ENCODE assay signal across 1 cellular context in the genomic region with DNA sequence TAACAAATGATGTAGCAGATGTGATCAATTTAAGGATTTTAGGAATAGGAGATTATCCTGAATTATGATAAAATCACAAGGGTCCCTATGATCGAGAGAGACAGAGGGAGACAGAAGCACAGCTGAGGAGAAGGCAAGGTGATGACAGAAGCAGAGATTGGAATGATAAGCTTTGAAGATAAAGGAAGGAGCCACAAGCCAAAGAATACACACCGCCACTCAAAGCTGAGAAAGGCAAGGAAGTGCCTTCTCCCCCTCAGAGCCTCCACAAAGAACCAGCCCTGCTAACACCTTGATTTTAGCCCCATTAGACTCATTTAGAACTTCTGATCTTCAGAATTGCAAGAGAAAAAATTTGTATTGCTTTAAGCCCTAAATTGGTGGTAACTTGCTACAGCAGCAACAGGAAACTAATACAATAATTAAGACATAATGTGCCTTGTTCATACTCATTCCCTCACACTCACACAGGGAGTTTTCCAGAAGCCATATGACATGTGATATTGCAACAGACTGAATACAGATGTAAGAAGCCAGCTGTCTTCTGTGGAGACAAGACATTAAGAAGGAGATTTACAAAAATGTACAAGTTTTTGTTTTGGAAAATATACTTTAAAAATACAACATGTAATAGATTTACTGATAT.
TF ChIP-seq lines count a peak whose summit lies in the region.

No MANE protein-coding gene starts in this region.

TF ChIP-seq in K562, 482 proteins besides CTCF, POLR2A, EP300 and RAD21 (continued from another document and continues in another):
- TF ChIP-seq, protein P1, sequence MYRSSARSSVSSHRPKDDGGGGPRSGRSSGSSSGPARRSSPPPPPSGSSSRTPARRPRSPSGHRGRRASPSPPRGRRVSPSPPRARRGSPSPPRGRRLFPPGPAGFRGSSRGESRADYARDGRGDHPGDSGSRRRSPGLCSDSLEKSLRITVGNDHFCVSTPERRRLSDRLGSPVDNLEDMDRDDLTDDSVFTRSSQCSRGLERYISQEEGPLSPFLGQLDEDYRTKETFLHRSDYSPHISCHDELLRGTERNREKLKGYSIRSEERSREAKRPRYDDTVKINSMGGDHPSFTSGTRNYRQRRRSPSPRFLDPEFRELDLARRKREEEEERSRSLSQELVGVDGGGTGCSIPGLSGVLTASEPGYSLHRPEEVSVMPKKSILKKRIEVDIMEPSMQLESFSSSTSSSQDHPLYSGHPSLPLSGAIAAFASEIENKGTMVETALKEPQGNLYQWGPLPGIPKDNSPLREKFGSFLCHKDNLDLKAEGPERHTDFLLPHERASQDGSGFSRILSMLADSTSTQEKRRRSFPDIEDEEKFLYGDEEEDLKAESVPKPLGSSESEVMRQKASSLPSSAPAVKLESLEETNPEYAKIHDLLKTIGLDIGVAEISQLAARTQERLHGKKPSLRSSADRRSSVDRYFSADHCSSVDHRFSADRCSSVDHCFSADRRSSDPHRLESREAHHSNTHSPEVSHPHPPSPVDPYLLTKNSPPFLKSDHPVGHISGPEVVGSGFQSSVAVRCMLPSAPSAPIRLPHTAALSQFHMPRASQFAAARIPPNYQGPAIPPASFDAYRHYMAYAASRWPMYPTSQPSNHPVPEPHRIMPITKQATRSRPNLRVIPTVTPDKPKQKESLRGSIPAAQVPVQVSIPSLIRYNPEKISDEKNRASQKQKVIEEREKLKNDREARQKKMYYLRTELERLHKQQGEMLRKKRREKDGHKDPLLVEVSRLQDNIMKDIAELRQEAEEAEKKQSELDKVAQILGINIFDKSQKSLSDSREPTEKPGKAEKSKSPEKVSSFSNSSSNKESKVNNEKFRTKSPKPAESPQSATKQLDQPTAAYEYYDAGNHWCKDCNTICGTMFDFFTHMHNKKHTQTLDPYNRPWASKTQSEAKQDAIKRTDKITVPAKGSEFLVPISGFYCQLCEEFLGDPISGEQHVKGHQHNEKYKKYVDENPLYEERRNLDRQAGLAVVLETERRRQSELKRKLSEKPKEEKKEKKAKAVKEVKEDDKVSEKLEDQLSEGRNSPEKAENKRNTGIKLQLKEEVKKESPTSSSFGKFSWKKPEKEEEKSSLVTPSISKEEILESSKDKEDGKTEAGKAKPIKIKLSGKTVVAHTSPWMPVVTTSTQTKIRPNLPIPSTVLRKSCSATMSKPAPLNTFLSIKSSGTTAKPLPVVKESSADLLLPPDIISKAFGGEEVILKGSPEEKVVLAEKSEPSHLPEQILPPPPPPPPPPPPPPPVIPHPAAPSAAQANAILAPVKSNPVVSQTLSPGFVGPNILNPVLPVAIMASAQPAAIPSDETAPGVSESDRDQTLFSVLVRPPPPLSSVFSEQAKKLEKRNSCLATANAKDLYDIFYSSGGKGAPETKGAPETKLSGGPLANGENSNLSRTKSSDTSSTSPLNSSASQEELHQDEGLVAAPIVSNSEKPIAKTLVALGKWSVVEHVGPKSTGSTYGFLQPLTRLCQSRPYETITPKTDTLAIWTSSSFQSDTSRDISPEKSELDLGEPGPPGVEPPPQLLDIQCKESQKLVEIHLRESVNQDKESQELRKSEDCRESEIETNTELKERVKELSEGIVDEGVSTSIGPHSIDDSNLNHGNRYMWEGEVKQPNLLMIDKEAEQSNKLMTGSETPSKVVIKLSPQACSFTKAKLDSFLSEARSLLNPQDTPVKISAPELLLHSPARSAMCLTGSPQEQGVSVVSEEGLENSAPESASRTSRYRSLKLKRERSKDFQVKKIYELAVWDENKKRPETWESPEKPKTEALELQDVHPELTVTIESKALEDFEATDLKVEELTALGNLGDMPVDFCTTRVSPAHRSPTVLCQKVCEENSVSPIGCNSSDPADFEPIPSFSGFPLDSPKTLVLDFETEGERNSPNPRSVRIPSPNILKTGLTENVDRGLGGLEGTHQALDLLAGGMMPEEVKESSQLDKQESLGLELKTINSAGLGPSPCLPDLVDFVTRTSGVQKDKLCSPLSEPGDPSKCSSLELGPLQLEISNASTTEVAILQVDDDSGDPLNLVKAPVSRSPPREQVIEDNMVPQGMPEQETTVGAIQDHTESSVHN (IDR thresholded peaks at IDR 0.05; ENCODE audit: borderline replicate concordance in 1 of 2, low read depth in 1 of 2): peak in 1 of 2 experiments; percentile 69; a peak in 1 of 4 replicates
- TF ChIP-seq PHF8 (IDR thresholded peaks at IDR 0.05; ENCODE audit: borderline replicate concordance, low read length) (no peak), CC2D1A (IDR thresholded peaks at IDR 0.05) (no peak; the same call in 1 of the 2 replicates), GATA2 (CRISPR knock-in tag; IDR thresholded peaks at IDR 0.05) (peak; percentile 68; the same call in 1 of the 2 replicates), THRA (IDR thresholded peaks at IDR 0.05) (no peak), FOXP1 (CRISPR knock-in tag; IDR thresholded peaks at IDR 0.05) (no peak), KLF6 (CRISPR knock-in tag; IDR thresholded peaks at IDR 0.05; ENCODE audit: borderline replicate concordance) (no peak), MEF2D (tag; conservative IDR thresholded peaks at IDR 0.05; ENCODE audit: low read depth) (0 out of 2 replicates have a peak, but pooled peaks have one; percentile 46), KAT2B (IDR thresholded peaks at IDR 0.05; ENCODE audit: low read depth, low read length) (no peak), ADNP (tag; IDR thresholded peaks at IDR 0.05) (no peak; the same call in 1 of the 2 replicates), MCM2 (IDR thresholded peaks at IDR 0.05; ENCODE audit: low read depth) (no peak), ZBED1 (IDR thresholded peaks at IDR 0.05) (no peak), ATF7 (IDR thresholded peaks at IDR 0.05) (peak; percentile 34), HDAC1 (IDR thresholded peaks at IDR 0.05) (no peak), GABPB1 (CRISPR knock-in tag; IDR thresholded peaks at IDR 0.05) (no peak), SIX5 (IDR thresholded peaks at IDR 0.05; ENCODE audit: borderline replicate concordance in 1 of 2, insufficient read depth in 1 of 2, low read depth in 1 of 2, low read length in 2 of 2) (no peak), SAFB (IDR thresholded peaks at IDR 0.05; ENCODE audit: borderline replicate concordance, low read depth, low read length) (no peak), ZHX1 (conservative IDR thresholded peaks at IDR 0.05; ENCODE audit: low read length) (no peak), ZNF12 (CRISPR knock-in tag; IDR thresholded peaks at IDR 0.05) (no peak), ZNF165 (CRISPR knock-in tag; IDR thresholded peaks at IDR 0.05; ENCODE audit: borderline replicate concordance) (no peak), EHMT2 (IDR thresholded peaks at IDR 0.05) (no peak), CEBPG (CRISPR knock-in tag; IDR thresholded peaks at IDR 0.05) (no peak), CEBPG (tag; conservative IDR thresholded peaks at IDR 0.05 in 1 of 2, IDR thresholded peaks at IDR 0.05 in 1 of 2) (peak in 1 of 2 experiments; percentile 57; a peak in 2 of 4 replicates), CCNT2 (IDR thresholded peaks at IDR 0.05; ENCODE audit: borderline replicate concordance, extremely low read depth, insufficient read length, low read depth, low read length) (no peak), NR1H2 (CRISPR knock-in tag; IDR thresholded peaks at IDR 0.05) (no peak), ESRRB (CRISPR knock-in tag; IDR thresholded peaks at IDR 0.05; ENCODE audit: borderline replicate concordance) (no peak), SOX6 (IDR thresholded peaks at IDR 0.05) (0 out of 2 replicates have a peak, but pooled peaks have one; percentile 42), TCFL5 (CRISPR knock-in tag; conservative IDR thresholded peaks at IDR 0.05) (no peak), TCF7L2 (IDR thresholded peaks at IDR 0.05; ENCODE audit: low read depth, low read length) (no peak), ETV6 (IDR thresholded peaks at IDR 0.05; ENCODE audit: borderline replicate concordance in 1 of 2, low read depth in 2 of 2, low read length in 1 of 2) (no peak), ETV6 (CRISPR knock-in tag; IDR thresholded peaks at IDR 0.05; ENCODE audit: borderline replicate concordance) (no peak), RAD51 (IDR thresholded peaks at IDR 0.05; ENCODE audit: borderline replicate concordance, low read depth) (no peak)
- TF ChIP-seq, protein P2, sequence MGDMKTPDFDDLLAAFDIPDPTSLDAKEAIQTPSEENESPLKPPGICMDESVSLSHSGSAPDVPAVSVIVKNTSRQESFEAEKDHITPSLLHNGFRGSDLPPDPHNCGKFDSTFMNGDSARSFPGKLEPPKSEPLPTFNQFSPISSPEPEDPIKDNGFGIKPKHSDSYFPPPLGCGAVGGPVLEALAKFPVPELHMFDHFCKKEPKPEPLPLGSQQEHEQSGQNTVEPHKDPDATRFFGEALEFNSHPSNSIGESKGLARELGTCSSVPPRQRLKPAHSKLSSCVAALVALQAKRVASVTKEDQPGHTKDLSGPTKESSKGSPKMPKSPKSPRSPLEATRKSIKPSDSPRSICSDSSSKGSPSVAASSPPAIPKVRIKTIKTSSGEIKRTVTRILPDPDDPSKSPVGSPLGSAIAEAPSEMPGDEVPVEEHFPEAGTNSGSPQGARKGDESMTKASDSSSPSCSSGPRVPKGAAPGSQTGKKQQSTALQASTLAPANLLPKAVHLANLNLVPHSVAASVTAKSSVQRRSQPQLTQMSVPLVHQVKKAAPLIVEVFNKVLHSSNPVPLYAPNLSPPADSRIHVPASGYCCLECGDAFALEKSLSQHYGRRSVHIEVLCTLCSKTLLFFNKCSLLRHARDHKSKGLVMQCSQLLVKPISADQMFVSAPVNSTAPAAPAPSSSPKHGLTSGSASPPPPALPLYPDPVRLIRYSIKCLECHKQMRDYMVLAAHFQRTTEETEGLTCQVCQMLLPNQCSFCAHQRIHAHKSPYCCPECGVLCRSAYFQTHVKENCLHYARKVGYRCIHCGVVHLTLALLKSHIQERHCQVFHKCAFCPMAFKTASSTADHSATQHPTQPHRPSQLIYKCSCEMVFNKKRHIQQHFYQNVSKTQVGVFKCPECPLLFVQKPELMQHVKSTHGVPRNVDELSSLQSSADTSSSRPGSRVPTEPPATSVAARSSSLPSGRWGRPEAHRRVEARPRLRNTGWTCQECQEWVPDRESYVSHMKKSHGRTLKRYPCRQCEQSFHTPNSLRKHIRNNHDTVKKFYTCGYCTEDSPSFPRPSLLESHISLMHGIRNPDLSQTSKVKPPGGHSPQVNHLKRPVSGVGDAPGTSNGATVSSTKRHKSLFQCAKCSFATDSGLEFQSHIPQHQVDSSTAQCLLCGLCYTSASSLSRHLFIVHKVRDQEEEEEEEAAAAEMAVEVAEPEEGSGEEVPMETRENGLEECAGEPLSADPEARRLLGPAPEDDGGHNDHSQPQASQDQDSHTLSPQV (IDR thresholded peaks at IDR 0.05): 0 out of 2 replicates have a peak, but pooled peaks have one; percentile 20
- TF ChIP-seq, protein P3, sequence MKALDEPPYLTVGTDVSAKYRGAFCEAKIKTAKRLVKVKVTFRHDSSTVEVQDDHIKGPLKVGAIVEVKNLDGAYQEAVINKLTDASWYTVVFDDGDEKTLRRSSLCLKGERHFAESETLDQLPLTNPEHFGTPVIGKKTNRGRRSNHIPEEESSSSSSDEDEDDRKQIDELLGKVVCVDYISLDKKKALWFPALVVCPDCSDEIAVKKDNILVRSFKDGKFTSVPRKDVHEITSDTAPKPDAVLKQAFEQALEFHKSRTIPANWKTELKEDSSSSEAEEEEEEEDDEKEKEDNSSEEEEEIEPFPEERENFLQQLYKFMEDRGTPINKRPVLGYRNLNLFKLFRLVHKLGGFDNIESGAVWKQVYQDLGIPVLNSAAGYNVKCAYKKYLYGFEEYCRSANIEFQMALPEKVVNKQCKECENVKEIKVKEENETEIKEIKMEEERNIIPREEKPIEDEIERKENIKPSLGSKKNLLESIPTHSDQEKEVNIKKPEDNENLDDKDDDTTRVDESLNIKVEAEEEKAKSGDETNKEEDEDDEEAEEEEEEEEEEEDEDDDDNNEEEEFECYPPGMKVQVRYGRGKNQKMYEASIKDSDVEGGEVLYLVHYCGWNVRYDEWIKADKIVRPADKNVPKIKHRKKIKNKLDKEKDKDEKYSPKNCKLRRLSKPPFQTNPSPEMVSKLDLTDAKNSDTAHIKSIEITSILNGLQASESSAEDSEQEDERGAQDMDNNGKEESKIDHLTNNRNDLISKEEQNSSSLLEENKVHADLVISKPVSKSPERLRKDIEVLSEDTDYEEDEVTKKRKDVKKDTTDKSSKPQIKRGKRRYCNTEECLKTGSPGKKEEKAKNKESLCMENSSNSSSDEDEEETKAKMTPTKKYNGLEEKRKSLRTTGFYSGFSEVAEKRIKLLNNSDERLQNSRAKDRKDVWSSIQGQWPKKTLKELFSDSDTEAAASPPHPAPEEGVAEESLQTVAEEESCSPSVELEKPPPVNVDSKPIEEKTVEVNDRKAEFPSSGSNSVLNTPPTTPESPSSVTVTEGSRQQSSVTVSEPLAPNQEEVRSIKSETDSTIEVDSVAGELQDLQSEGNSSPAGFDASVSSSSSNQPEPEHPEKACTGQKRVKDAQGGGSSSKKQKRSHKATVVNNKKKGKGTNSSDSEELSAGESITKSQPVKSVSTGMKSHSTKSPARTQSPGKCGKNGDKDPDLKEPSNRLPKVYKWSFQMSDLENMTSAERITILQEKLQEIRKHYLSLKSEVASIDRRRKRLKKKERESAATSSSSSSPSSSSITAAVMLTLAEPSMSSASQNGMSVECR (CRISPR knock-in tag; IDR thresholded peaks at IDR 0.05): no peak
- TF ChIP-seq, protein P4, sequence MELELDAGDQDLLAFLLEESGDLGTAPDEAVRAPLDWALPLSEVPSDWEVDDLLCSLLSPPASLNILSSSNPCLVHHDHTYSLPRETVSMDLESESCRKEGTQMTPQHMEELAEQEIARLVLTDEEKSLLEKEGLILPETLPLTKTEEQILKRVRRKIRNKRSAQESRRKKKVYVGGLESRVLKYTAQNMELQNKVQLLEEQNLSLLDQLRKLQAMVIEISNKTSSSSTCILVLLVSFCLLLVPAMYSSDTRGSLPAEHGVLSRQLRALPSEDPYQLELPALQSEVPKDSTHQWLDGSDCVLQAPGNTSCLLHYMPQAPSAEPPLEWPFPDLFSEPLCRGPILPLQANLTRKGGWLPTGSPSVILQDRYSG (tag; conservative IDR thresholded peaks at IDR 0.05; ENCODE audit: low read depth): no peak
